Comparison of ENCODE assay signal across 1 cellular context in the genomic region with DNA sequence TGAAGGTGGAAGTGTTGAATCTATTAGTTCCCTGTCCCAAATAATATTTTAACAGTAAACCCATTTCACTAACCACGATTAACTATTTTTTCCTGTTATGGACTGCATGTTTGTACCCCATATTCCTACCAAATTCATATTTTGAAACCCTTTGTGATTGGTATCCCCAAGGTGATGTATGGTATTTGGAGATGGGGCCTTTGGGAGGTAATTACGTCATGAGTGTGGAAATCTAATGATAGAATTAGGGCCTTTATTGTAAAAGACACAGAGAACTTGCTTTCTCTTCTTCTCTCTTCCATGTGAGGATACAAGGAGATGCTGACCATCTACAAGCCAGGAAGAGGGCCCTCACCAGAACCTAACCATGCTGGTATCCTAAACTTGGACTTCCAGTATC.
TF ChIP-seq lines count a peak whose summit lies in the region.

No MANE protein-coding gene starts in this region.

TF ChIP-seq in HepG2, 621 proteins besides CTCF, POLR2A, EP300 and RAD21 (continued from another document):
- TF ChIP-seq, protein P1, sequence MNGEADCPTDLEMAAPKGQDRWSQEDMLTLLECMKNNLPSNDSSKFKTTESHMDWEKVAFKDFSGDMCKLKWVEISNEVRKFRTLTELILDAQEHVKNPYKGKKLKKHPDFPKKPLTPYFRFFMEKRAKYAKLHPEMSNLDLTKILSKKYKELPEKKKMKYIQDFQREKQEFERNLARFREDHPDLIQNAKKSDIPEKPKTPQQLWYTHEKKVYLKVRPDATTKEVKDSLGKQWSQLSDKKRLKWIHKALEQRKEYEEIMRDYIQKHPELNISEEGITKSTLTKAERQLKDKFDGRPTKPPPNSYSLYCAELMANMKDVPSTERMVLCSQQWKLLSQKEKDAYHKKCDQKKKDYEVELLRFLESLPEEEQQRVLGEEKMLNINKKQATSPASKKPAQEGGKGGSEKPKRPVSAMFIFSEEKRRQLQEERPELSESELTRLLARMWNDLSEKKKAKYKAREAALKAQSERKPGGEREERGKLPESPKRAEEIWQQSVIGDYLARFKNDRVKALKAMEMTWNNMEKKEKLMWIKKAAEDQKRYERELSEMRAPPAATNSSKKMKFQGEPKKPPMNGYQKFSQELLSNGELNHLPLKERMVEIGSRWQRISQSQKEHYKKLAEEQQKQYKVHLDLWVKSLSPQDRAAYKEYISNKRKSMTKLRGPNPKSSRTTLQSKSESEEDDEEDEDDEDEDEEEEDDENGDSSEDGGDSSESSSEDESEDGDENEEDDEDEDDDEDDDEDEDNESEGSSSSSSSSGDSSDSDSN (CRISPR knock-in tag; IDR thresholded peaks at IDR 0.05): no peak
- TF ChIP-seq CREB1 (IDR thresholded peaks at IDR 0.05) (peak; percentile 54), CREB1 (CRISPR knock-in tag; IDR thresholded peaks at IDR 0.05) (no peak), JARID2 (CRISPR knock-in tag; IDR thresholded peaks at IDR 0.05; ENCODE audit: insufficient replicate concordance) (no peak), ATF7 (IDR thresholded peaks at IDR 0.05) (peak; percentile 73), ATF7 (CRISPR knock-in tag; IDR thresholded peaks at IDR 0.05) (no peak), ZSCAN31 (CRISPR knock-in tag; IDR thresholded peaks at IDR 0.05; ENCODE audit: low read depth) (no peak), JUN (CRISPR knock-in tag; IDR thresholded peaks at IDR 0.05) (no peak)
- TF ChIP-seq, protein P2, sequence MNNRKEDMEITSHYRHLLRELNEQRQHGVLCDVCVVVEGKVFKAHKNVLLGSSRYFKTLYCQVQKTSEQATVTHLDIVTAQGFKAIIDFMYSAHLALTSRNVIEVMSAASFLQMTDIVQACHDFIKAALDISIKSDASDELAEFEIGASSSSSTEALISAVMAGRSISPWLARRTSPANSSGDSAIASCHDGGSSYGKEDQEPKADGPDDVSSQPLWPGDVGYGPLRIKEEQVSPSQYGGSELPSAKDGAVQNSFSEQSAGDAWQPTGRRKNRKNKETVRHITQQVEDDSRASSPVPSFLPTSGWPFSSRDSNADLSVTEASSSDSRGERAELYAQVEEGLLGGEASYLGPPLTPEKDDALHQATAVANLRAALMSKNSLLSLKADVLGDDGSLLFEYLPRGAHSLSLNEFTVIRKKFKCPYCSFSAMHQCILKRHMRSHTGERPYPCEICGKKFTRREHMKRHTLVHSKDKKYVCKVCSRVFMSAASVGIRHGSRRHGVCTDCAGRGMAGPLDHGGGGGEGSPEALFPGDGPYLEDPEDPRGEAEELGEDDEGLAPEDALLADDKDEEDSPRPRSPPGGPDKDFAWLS (CRISPR knock-in tag; IDR thresholded peaks at IDR 0.05; ENCODE audit: borderline replicate concordance): no peak
- TF ChIP-seq, protein P3, sequence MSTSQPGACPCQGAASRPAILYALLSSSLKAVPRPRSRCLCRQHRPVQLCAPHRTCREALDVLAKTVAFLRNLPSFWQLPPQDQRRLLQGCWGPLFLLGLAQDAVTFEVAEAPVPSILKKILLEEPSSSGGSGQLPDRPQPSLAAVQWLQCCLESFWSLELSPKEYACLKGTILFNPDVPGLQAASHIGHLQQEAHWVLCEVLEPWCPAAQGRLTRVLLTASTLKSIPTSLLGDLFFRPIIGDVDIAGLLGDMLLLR (CRISPR knock-in tag; IDR thresholded peaks at IDR 0.05): no peak
- TF ChIP-seq, protein P4, sequence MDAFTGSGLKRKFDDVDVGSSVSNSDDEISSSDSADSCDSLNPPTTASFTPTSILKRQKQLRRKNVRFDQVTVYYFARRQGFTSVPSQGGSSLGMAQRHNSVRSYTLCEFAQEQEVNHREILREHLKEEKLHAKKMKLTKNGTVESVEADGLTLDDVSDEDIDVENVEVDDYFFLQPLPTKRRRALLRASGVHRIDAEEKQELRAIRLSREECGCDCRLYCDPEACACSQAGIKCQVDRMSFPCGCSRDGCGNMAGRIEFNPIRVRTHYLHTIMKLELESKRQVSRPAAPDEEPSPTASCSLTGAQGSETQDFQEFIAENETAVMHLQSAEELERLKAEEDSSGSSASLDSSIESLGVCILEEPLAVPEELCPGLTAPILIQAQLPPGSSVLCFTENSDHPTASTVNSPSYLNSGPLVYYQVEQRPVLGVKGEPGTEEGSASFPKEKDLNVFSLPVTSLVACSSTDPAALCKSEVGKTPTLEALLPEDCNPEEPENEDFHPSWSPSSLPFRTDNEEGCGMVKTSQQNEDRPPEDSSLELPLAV (CRISPR knock-in tag; conservative IDR thresholded peaks at IDR 0.05; ENCODE audit: low read depth): no peak
- TF ChIP-seq, protein P5, sequence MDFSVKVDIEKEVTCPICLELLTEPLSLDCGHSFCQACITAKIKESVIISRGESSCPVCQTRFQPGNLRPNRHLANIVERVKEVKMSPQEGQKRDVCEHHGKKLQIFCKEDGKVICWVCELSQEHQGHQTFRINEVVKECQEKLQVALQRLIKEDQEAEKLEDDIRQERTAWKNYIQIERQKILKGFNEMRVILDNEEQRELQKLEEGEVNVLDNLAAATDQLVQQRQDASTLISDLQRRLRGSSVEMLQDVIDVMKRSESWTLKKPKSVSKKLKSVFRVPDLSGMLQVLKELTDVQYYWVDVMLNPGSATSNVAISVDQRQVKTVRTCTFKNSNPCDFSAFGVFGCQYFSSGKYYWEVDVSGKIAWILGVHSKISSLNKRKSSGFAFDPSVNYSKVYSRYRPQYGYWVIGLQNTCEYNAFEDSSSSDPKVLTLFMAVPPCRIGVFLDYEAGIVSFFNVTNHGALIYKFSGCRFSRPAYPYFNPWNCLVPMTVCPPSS (IDR thresholded peaks at IDR 0.05): no peak
- TF ChIP-seq, protein P6, sequence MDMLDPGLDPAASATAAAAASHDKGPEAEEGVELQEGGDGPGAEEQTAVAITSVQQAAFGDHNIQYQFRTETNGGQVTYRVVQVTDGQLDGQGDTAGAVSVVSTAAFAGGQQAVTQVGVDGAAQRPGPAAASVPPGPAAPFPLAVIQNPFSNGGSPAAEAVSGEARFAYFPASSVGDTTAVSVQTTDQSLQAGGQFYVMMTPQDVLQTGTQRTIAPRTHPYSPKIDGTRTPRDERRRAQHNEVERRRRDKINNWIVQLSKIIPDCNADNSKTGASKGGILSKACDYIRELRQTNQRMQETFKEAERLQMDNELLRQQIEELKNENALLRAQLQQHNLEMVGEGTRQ (IDR thresholded peaks at IDR 0.05; ENCODE audit: low read depth, low read length): no peak
- TF ChIP-seq, protein P6 (CRISPR knock-in tag; IDR thresholded peaks at IDR 0.05; ENCODE audit: borderline replicate concordance): no peak
